Comparison of ENCODE assay signal across 8 cellular contexts in genomic region chr6:87408721-87409155, GRCh38. TPM values are rescaled to one million over a fixed set of nuclear protein-coding genes. Genes with fewer than 3 reads are reported as not detected.
DNase-seq lines count a peak whose midpoint lies in the region; ATAC-seq, FAIRE-seq and TF ChIP-seq lines count a peak whose summit lies in the region.

No MANE protein-coding gene starts in this region.

- ATAC-seq in HepG2 (no peak), upper lobe of right lung (no peak), GM21367 (IDR thresholded peaks at IDR 0.05; ENCODE audit: unreplicated experiment) (no peak)

- in situ Hi-C loops in HepG2 (cut with HindIII; ENCODE audit: extremely low pct_ligation_motif_present, low pct_unique_long_range_greater_than_20kb) = no loop called here

- peak overlapping the region; percentile 84 for H3K4me3 Mint-ChIP-seq in activated naive CD4-positive, alpha-beta T cell treated with anti-CD3 and anti-CD28 coated beads, Interleukin-2, amount 50 U/mL, for 24 hours
- H3K4me3 Mint-ChIP-seq in activated naive CD8-positive, alpha-beta T cell = peak overlapping the region; percentile 90

- H3K9me3 ChIP-seq in HepG2 (ENCODE audit: low read length) (no peaks in the 10 kb centered on the region), upper lobe of right lung (no peaks in the 10 kb centered on the region)

- no peak overlapping the region for H3K27ac Mint-ChIP-seq in activated naive CD4-positive, alpha-beta T cell treated with anti-CD3 and anti-CD28 coated beads, Interleukin-2, amount 50 U/mL, for 24 hours
- H3K27ac Mint-ChIP-seq in activated naive CD8-positive, alpha-beta T cell = peak overlapping the region; percentile 22

- intact Hi-C loops in HepG2 (cut with micrococcal nuclease; ENCODE audit: unreplicated experiment) = loop anchor here (5.0 kb wide), 1 partner anchor 64 kb away; the partner anchor contains the start of gene SLC35A1
- intact Hi-C loops in upper lobe of right lung (cut with DNase I) = no loop called here

- no peaks in the 10 kb centered on the region for H4K20me1 ChIP-seq in HepG2 (ENCODE audit: insufficient read depth, low read length)

- WGBS in HepG2 (ENCODE audit: low lambda C conversion rate) = 58% methylated on average over 3 of the region's 5 CpGs

- H3K27ac ChIP-seq in HepG2 (ENCODE audit: extremely low read length, insufficient read depth, low read length) (peak overlapping the region; percentile 64), upper lobe of right lung (peak overlapping the region; percentile 81)

- peaks cover 15% of the 10 kb centered on the region for H3K4me1 Mint-ChIP-seq in activated naive CD4-positive, alpha-beta T cell treated with anti-CD3 and anti-CD28 coated beads, Interleukin-2, amount 50 U/mL, for 24 hours
- H3K4me1 Mint-ChIP-seq in activated naive CD8-positive, alpha-beta T cell (ENCODE audit: low read depth) = peaks cover 6% of the 10 kb centered on the region

- no peaks in the 10 kb centered on the region for H3K36me3 Mint-ChIP-seq in activated naive CD4-positive, alpha-beta T cell treated with anti-CD3 and anti-CD28 coated beads, Interleukin-2, amount 50 U/mL, for 24 hours
- no peaks in the 10 kb centered on the region for H3K36me3 Mint-ChIP-seq in activated naive CD8-positive, alpha-beta T cell

- TF ChIP-seq POLR2A in HepG2 (IDR thresholded peaks at IDR 0.05; ENCODE audit: insufficient read depth in 1 of 2, low read depth in 2 of 2, low read length in 2 of 2) (no peak), GM12891 (IDR thresholded peaks at IDR 0.05; ENCODE audit: low read depth, low read length) (no peak)

- BruUV-seq in HepG2 (replicated peaks; lab: Mats Ljungman, UMichigan) = no TSS peak

- H3K4me1 ChIP-seq in HepG2 (ENCODE audit: insufficient read depth, low read length) (peaks cover 12% of the 10 kb centered on the region), upper lobe of right lung (peaks cover 5% of the 10 kb centered on the region)

- no peak for TF ChIP-seq RAD21 in HepG2 (CRISPR knock-in tag; IDR thresholded peaks at IDR 0.05)

- H3K4me3 ChIP-seq in HepG2 (replicated peaks in 1 of 3; ENCODE audit: insufficient read depth in 1 of 3, low read depth in 2 of 3, low read length in 3 of 3) (peak overlapping the region; percentile 67 to 87 (median 72)), upper lobe of right lung (peak overlapping the region; percentile 68)

- TF ChIP-seq CTCF in HepG2 (CRISPR knock-in tag; IDR thresholded peaks at IDR 0.05) = no peak
- no peak for TF ChIP-seq CTCF in upper lobe of right lung (IDR thresholded peaks at IDR 0.05)

- peaks cover 14% of the 10 kb centered on the region for H3K27me3 Mint-ChIP-seq in activated naive CD4-positive, alpha-beta T cell treated with anti-CD3 and anti-CD28 coated beads, Interleukin-2, amount 50 U/mL, for 24 hours
- peaks cover 12% of the 10 kb centered on the region for H3K27me3 Mint-ChIP-seq in activated naive CD8-positive, alpha-beta T cell

- H3K4me2 ChIP-seq in HepG2 (ENCODE audit: low read depth, low read length) = peak overlapping the region; percentile 100

- H3K9ac ChIP-seq in HepG2 (ENCODE audit: insufficient read depth, low read depth, low read length) = peak overlapping the region; percentile 73

- FAIRE-seq in HepG2 (lab: Jason Lieb, UNC) (no peak), GM12891 (lab: Jason Lieb, UNC) (no peak)

- CTCF ChIA-PET in HepG2 (lab: Yijun Ruan, JAX; ENCODE audit: low intra/inter-chr PET ratio, low total read pairs) = no interaction called here

- no peaks in the 10 kb centered on the region for H3K27me3 ChIP-seq in HepG2 (ENCODE audit: control insufficient read depth in 1 of 2, insufficient read depth in 2 of 2, low read length in 2 of 2)
- H3K27me3 ChIP-seq in upper lobe of right lung = no peaks in the 10 kb centered on the region

- no peaks in the 10 kb centered on the region for H3K36me3 ChIP-seq in HepG2 (replicated peaks in 1 of 2; ENCODE audit: control insufficient read depth in 1 of 2, insufficient read depth in 2 of 2, low read length in 2 of 2)
- H3K36me3 ChIP-seq in upper lobe of right lung = no peaks in the 10 kb centered on the region

- POLR2A ChIA-PET in HepG2 (lab: Yijun Ruan, JAX) = interaction anchor here (1.0 kb wide), 1 partner anchor 390 kb away, joined by 3 read pairs; no protein-coding TSS in a partner anchor

- H3K79me2 ChIP-seq in HepG2 (ENCODE audit: insufficient read depth, low read length) = no peaks in the 10 kb centered on the region

- H2AFZ ChIP-seq in HepG2 (ENCODE audit: low read length) = peak overlapping the region; percentile 98

- DNase-seq in activated naive CD4-positive, alpha-beta T cell (lab: John Stamatoyannopoulos, UW) = no peak
- DNase-seq in HepG2 (ENCODE audit: low spot score) (no peak), upper lobe of right lung (no peak), GM12891 (ENCODE audit: insufficient read length, low spot score) (no peak), NCI-H524 (lab: John Stamatoyannopoulos, UW) (no peak)

- H3K9me3 Mint-ChIP-seq in activated naive CD4-positive, alpha-beta T cell treated with anti-CD3 and anti-CD28 coated beads, Interleukin-2, amount 50 U/mL, for 24 hours = no peaks in the 10 kb centered on the region
- H3K9me3 Mint-ChIP-seq in activated naive CD8-positive, alpha-beta T cell (ENCODE audit: low read depth) = no peaks in the 10 kb centered on the region

- TF ChIP-seq EP300 in HepG2 (IDR thresholded peaks at IDR 0.05; ENCODE audit: low read depth in 2 of 2, low read length in 2 of 2) = no peak
- no peak for TF ChIP-seq EP300 in HepG2 (CRISPR knock-in tag; IDR thresholded peaks at IDR 0.05; ENCODE audit: borderline replicate concordance)

TF ChIP-seq in HepG2, 621 proteins besides CTCF, POLR2A, EP300 and RAD21 (continues in another document):
- TF ChIP-seq ZNF616 (CRISPR knock-in tag; IDR thresholded peaks at IDR 0.05; ENCODE audit: low read depth) (no peak), ZNF354B (CRISPR knock-in tag; IDR thresholded peaks at IDR 0.05) (no peak), ZNF788 (CRISPR knock-in tag; IDR thresholded peaks at IDR 0.05; ENCODE audit: borderline replicate concordance) (no peak), YEATS4 (CRISPR knock-in tag; IDR thresholded peaks at IDR 0.05; ENCODE audit: borderline replicate concordance) (peak; percentile 57; the same call in 1 of the 2 replicates)

TF ChIP-seq in GM12891, 5 proteins besides CTCF, POLR2A, EP300 and RAD21:
- no peak for TF ChIP-seq SPI1 (IDR thresholded peaks at IDR 0.05; ENCODE audit: low read depth, low read length)
- TF ChIP-seq POLR2AphosphoS5 (IDR thresholded peaks at IDR 0.05; ENCODE audit: low read depth, low read length) = no peak
- no peak for TF ChIP-seq PAX5 (IDR thresholded peaks at IDR 0.05; ENCODE audit: insufficient read depth, low read length, severe bottlenecking)
- TF ChIP-seq POU2F2 (IDR thresholded peaks at IDR 0.05; ENCODE audit: low read depth, low read length) = no peak
- TF ChIP-seq TAF1 (IDR thresholded peaks at IDR 0.05; ENCODE audit: low read depth, low read length) = no peak
TF ChIP-seq in GM12891: peak in this region for 0.

RNA-seq across cellular contexts. Expression of gene CFAP206, which starts 1.0 kb away (rescaled TPM):
- total RNA-seq in HepG2 (2016; rRNA removed; fragmentation: Illumina TruSeq; extraction: Trizol) (not detected in 2 replicates), upper lobe of right lung (0.26 TPM)
- total RNA-seq in HepG2 (2016; cell fraction: cytosol; rRNA removed; fragmentation: Illumina TruSeq; extraction: Trizol; ENCODE audit: low read depth) = not detected in 2 replicates
- 0.13 TPM in 1 of 2 replicates, not detected in the other for total RNA-seq in HepG2 (2016; cell fraction: insoluble cytoplasmic fraction; rRNA removed; fragmentation: Illumina TruSeq; extraction: Trizol)
- 0.15 TPM in 1 of 2 replicates, not detected in the other for total RNA-seq in HepG2 (2016; cell fraction: membrane; rRNA removed; fragmentation: Illumina TruSeq; extraction: Trizol)
- not detected in 2 replicates for total RNA-seq in HepG2 (2016; cell fraction: nucleus; rRNA removed; fragmentation: Illumina TruSeq; extraction: Trizol)
- polyA plus RNA-seq in HepG2 (2011; rRNA removed) = 0.03 TPM in 1 of 2 replicates, not detected in the other
- polyA plus RNA-seq in HepG2 (2011; cell fraction: cytosol; rRNA removed) = not detected in 2 replicates
- 0.07 and 0.23 TPM in 2 replicates for polyA plus RNA-seq in HepG2 (2011; cell fraction: nucleus; rRNA removed)
- polyA plus RNA-seq in HepG2 (2012) = not detected in 2 replicates
- not detected in 2 replicates for polyA plus RNA-seq in HepG2 (2016; cell fraction: cytosol; fragmentation: Illumina TruSeq; extraction: Trizol; ENCODE audit: low read depth)
- not detected in 2 replicates for polyA plus RNA-seq in HepG2 (2016; cell fraction: insoluble cytoplasmic fraction; fragmentation: Illumina TruSeq; extraction: Trizol; ENCODE audit: low read depth)
- polyA plus RNA-seq in HepG2 (2016; cell fraction: membrane; fragmentation: Illumina TruSeq; extraction: Trizol; ENCODE audit: low read depth) = 0.07 TPM in 1 of 2 replicates, not detected in the other
- polyA plus RNA-seq in HepG2 (2016; cell fraction: nucleus; fragmentation: Illumina TruSeq; extraction: Trizol; ENCODE audit: insufficient read depth, low read depth) = not detected in 2 replicates
- polyA minus RNA-seq in HepG2 (2011; rRNA and poly(A)+ RNA removed; ENCODE audit: low replicate concordance) = 0.14 TPM in 1 of 2 replicates, not detected in the other
- not detected in 2 replicates for polyA minus RNA-seq in HepG2 (2011; cell fraction: cytosol; rRNA and poly(A)+ RNA removed)
- not detected in 2 replicates for polyA minus RNA-seq in HepG2 (2011; cell fraction: nucleus; rRNA and poly(A)+ RNA removed)
- polyA plus RNA-seq in GM12891 (2012; ENCODE audit: low read depth, missing spikeins) = 0.13 TPM
